Comparison of ENCODE assay signal across 9 cellular contexts in the genomic region with DNA sequence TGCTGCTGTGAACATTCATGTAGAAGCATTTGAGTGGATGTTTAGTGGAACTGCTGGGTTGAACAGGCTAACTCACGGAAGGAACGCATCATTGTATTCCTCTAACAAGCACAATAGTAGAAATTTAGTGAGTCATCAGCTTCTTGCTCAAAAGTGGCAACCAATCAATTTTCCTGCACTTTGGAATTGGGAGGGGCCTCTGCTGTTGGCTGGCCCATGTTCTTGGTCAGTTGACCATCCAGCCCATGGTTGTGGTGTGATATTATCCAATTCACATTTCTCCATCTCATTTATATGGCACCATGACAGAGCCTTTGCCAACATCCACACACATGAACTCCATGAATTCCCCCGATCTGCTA.
A peak's percentile ranks its signal among the peaks of the same experiment; 100 is the strongest.
DNase-seq lines count a peak whose midpoint lies in the region; ATAC-seq, FAIRE-seq and TF ChIP-seq lines count a peak whose summit lies in the region.
"Had no signal": no experiment of that assay in that cellular context is flagged by ENCODE, and none has a peak within 500 bp of the region (broad histone marks: within the 10 kb centered on the region; RNA-seq: fewer than 3 reads in every experiment).

No MANE protein-coding gene starts in this region.

- H3K36me3 ChIP-seq in right atrium auricular region (no peaks in the 10 kb centered on the region), hepatocyte (replicated peaks; ENCODE audit: insufficient read depth, low read depth) (no peaks in the 10 kb centered on the region)

- peak overlapping the region in 1 of 2 donors; percentile 46 for H3K27ac ChIP-seq in right atrium auricular region
- H3K27ac ChIP-seq in hepatocyte, result peak overlapping the region; percentile 76

- H3K9me2 ChIP-seq in hepatocyte (replicated peaks; ENCODE audit: insufficient read depth), result no peaks in the 10 kb centered on the region

- H3K9me3 ChIP-seq in right atrium auricular region (no peaks in the 10 kb centered on the region), hepatocyte (ENCODE audit: low read depth) (no peaks in the 10 kb centered on the region)

- H2AFZ ChIP-seq in hepatocyte, result no peak overlapping the region

- no peaks in the 10 kb centered on the region for H4K20me1 ChIP-seq in hepatocyte (ENCODE audit: insufficient read depth, poor library complexity, severe bottlenecking)

- in situ Hi-C loops in KBM-7 (cut with MboI; ENCODE audit: low pct_unique_long_range_greater_than_20kb, low sequenced_read_pairs), result no loop called here

- H3K4me1 ChIP-seq in right atrium auricular region, result peaks cover 0 to 10% of the 10 kb centered on the region in 2 donors
- H3K4me1 ChIP-seq in hepatocyte (ENCODE audit: insufficient read depth), result peaks cover 2% of the 10 kb centered on the region

- peak overlapping the region; percentile 38 for H3K4me2 ChIP-seq in hepatocyte

- no peak for FAIRE-seq in urothelium cell line (lab: Jason Lieb, UNC)
- FAIRE-seq: G401.6 had no signal

- no peak for TF ChIP-seq CTCF in right atrium auricular region (IDR thresholded peaks at IDR 0.05)
- TF ChIP-seq CTCF in hepatocyte (IDR thresholded peaks at IDR 0.05; ENCODE audit: poor library complexity), result no peak
- no peak for TF ChIP-seq CTCF in GM20000 (IDR thresholded peaks at IDR 0.05; ENCODE audit: extremely low read depth, missing control alignments)

- H3K27me3 ChIP-seq in right atrium auricular region (no peaks in the 10 kb centered on the region), hepatocyte (no peaks in the 10 kb centered on the region)

- no peak for ATAC-seq in Right ventricle myocardium superior (ENCODE audit: poor library complexity)
- no peak for ATAC-seq in HG03354 (IDR thresholded peaks at IDR 0.05; ENCODE audit: poor library complexity, severe bottlenecking, unreplicated experiment)

- no peaks in the 10 kb centered on the region for H3K79me2 ChIP-seq in hepatocyte

- DNase-seq in right atrium auricular region (ENCODE audit: low spot score) (peak; percentile 46), Right ventricle myocardium superior (no peak), hepatocyte (ENCODE audit: low spot score) (peak; percentile 43), urothelium cell line (ENCODE audit: low spot score) (peak; percentile 31), GM20000 (ENCODE audit: low spot score) (no peak), KBM-7 (no peak)
- peak; percentile 22 to 37 for DNase-seq in activated CD4-positive, alpha-beta T cell treated with anti-CD3 and anti-CD28 coated beads, Interleukin-2, amount 50 U/mL, for 48 hours

- 90% methylated on average over 3 of the region's 3 CpGs for WGBS in hepatocyte (ENCODE audit: low lambda C conversion rate, missing lambda C conversion rate)

- no peak overlapping the region for H3K4me3 ChIP-seq in right atrium auricular region
- H3K4me3 ChIP-seq in hepatocyte, result no peak overlapping the region

- intact Hi-C loops in Right ventricle myocardium superior (cut with DNase I), result no loop called here

Comparison
In these comparisons a context has a peak if more than half of its experiments do, and no peak if none do; other contexts are left out.
1. DNase-seq: peak in right atrium auricular region (single experiment), activated CD4-positive, alpha-beta T cell treated with anti-CD3 and anti-CD28 coated beads, Interleukin-2, amount 50 U/mL, for 48 hours (2 of 2), hepatocyte (single experiment) and urothelium cell line (single experiment); none in Right ventricle myocardium superior (single experiment), GM20000 (single experiment) and KBM-7 (single experiment).